In genomic region chr12:66915312-66915904, GRCh38 we compare ENCODE assay signal across 17 cellular contexts.
DNase-seq lines count a peak whose midpoint lies in the region; ATAC-seq and TF ChIP-seq lines count a peak whose summit lies in the region.
"Had no signal": no experiment of that assay in that cellular context is flagged by ENCODE, and none has a peak within 500 bp of the region (broad histone marks: within the 10 kb centered on the region; RNA-seq: fewer than 3 reads in every experiment).

No MANE protein-coding gene starts in this region.

- H3K9me3 Mint-ChIP-seq in activated T-cell treated with anti-CD3 and anti-CD28 coated beads, Interleukin-2, amount 50 U/mL, for 4 hours, result peaks cover 7% of the 10 kb centered on the region
- H3K9me3 Mint-ChIP-seq: CD4-positive, alpha-beta T cell; effector memory CD8-positive, alpha-beta T cell had no signal

- no peaks in the 10 kb centered on the region for H3K36me3 Mint-ChIP-seq in activated T-cell treated with anti-CD3 and anti-CD28 coated beads, Interleukin-2, amount 50 U/mL, for 4 hours (ENCODE audit: insufficient read depth)

- peak; percentile 92 for DNase-seq in A673 (ENCODE audit: low spot score)
- peak; percentile 53 for DNase-seq in NCI-H146 treated with DMSO at 0.1 percent for 48 hours (lab: John Stamatoyannopoulos, UW; ENCODE audit: unreplicated experiment)
- DNase-seq in caudate nucleus (lab: John Stamatoyannopoulos, UW), result peak in 37 of 61 donors; percentile 2 to 78 (median 20)
- no peak for DNase-seq in left colon
- no peak for DNase-seq in LoVo (ENCODE audit: low spot score)
- no peak for DNase-seq in GM19238 (ENCODE audit: insufficient read length, low spot score)
- no peak for DNase-seq in activated T-cell treated with anti-CD3 and anti-CD28 coated beads, Interleukin-2, amount 50 U/mL, for 4 hours
- DNase-seq: activated CD4-positive, alpha-beta T cell treated with anti-CD3 and anti-CD28 coated beads for 1 hour; activated effector memory CD4-positive, alpha-beta T cell treated with anti-CD3 and anti-CD28 coated beads, Interleukin-2, amount 50 U/mL, for 16 hours; adrenal gland; CD4-positive, alpha-beta T cell; effector memory CD8-positive, alpha-beta T cell; stimulated activated CD4-positive, alpha-beta T cell treated with anti-CD3 and anti-CD28 coated beads, Interleukin-4, amount 100 ng/mL, for 1 hour; T1000 had no signal

- H3K27ac ChIP-seq in A673 (ENCODE audit: low read depth, low read length, poor library complexity, severe bottlenecking) (no peak overlapping the region), caudate nucleus (ENCODE audit: low read depth, low read length) (peak overlapping the region; percentile 46)
- H3K27ac ChIP-seq: adrenal gland, SK-N-MC had no signal

- H3K4me1 ChIP-seq in A673 (ENCODE audit: insufficient read depth, low read length, poor library complexity, severe bottlenecking), result peaks cover 17% of the 10 kb centered on the region
- H3K4me1 ChIP-seq: adrenal gland had no signal

- POLR2A ChIA-PET in A673 (lab: Charles Lee; ENCODE audit: low non-redundant PET), result no interaction called here

- no peaks in the 10 kb centered on the region for H3K27me3 ChIP-seq in A673 (replicated peaks; ENCODE audit: insufficient read depth, low read depth, low read length, poor library complexity)
- H3K27me3 ChIP-seq: adrenal gland had no signal

- H3K27me3 Mint-ChIP-seq in activated T-cell treated with anti-CD3 and anti-CD28 coated beads, Interleukin-2, amount 50 U/mL, for 4 hours (ENCODE audit: low read depth), result peaks cover 2% of the 10 kb centered on the region
- H3K27me3 Mint-ChIP-seq: CD4-positive, alpha-beta T cell had no signal

- H3K4me3 Mint-ChIP-seq in activated T-cell treated with anti-CD3 and anti-CD28 coated beads, Interleukin-2, amount 50 U/mL, for 4 hours, result no peak overlapping the region
- H3K4me3 Mint-ChIP-seq: CD4-positive, alpha-beta T cell; effector memory CD8-positive, alpha-beta T cell had no signal

- TF ChIP-seq CTCF in A673 (conservative IDR thresholded peaks at IDR 0.05; ENCODE audit: low read depth, low read length), result no peak

- H3K9me3 ChIP-seq in A673 (ENCODE audit: low read depth, low read length, poor library complexity, severe bottlenecking), result no peaks in the 10 kb centered on the region
- H3K9me3 ChIP-seq: adrenal gland had no signal

- intact Hi-C loops in A673 (cut with micrococcal nuclease; ENCODE audit: unreplicated experiment) (no loop called here), left colon (cut with DNase I, micrococcal nuclease) (no loop called here)

- no TSS peak for BruUV-seq in A673 (replicated peaks; lab: Mats Ljungman, UMichigan)

- CTCF ChIA-PET in A673 (lab: Charles Lee), result no interaction called here

- H3K36me3 ChIP-seq in A673 (ENCODE audit: insufficient read depth, low read length, poor library complexity, severe bottlenecking), result no peaks in the 10 kb centered on the region
- H3K36me3 ChIP-seq: adrenal gland had no signal

- no peak overlapping the region for H3K4me3 ChIP-seq in A673 (ENCODE audit: low read depth, low read length, poor library complexity, severe bottlenecking)
- H3K4me3 ChIP-seq: adrenal gland, SK-N-MC had no signal

- peaks cover 16% of the 10 kb centered on the region for H3K4me1 Mint-ChIP-seq in activated T-cell treated with anti-CD3 and anti-CD28 coated beads, Interleukin-2, amount 50 U/mL, for 4 hours (ENCODE audit: low read depth)

- ATAC-seq in left colon, result peak; percentile 99
- no peak for ATAC-seq in HG02678 (IDR thresholded peaks at IDR 0.05; ENCODE audit: unreplicated experiment)
- no peak for ATAC-seq in activated T-cell treated with anti-CD3 and anti-CD28 coated beads, Interleukin-2, amount 50 U/mL, for 4 hours
- ATAC-seq: effector memory CD8-positive, alpha-beta T cell; HCT116 had no signal

Comparison
In these comparisons a context has a peak if more than half of its experiments do, and no peak if none do; other contexts are left out.
1. DNase-seq: peak in A673 (single experiment), NCI-H146 treated with DMSO at 0.1 percent for 48 hours (single experiment) and caudate nucleus (37 of 61); none in left colon (0 of 2), LoVo (single experiment), GM19238 (single experiment) and activated T-cell treated with anti-CD3 and anti-CD28 coated beads, Interleukin-2, amount 50 U/mL, for 4 hours (single experiment).